In genomic region chr11:134069996-134070845, GRCh38 we compare ENCODE assay signal across 9 cellular contexts. TPM values are rescaled to one million over a fixed set of nuclear protein-coding genes. Genes with fewer than 3 reads are reported as not detected.
A peak's percentile ranks its signal among the peaks of the same experiment; 100 is the strongest.
DNase-seq lines count a peak whose midpoint lies in the region; ATAC-seq and TF ChIP-seq lines count a peak whose summit lies in the region.
"Had no signal": no experiment of that assay in that cellular context is flagged by ENCODE, and none has a peak within 500 bp of the region (broad histone marks: within the 10 kb centered on the region; RNA-seq: fewer than 3 reads in every experiment).

No MANE protein-coding gene starts in this region.

- ATAC-seq in GM21825 (IDR thresholded peaks at IDR 0.05; ENCODE audit: unreplicated experiment) (no peak), GM19023 (IDR thresholded peaks at IDR 0.05; ENCODE audit: unreplicated experiment) (no peak), GM18873 (IDR thresholded peaks at IDR 0.05; ENCODE audit: low FRiP score, unreplicated experiment) (no peak)

- H3K79me2 ChIP-seq in neural progenitor cell (ENCODE audit: low read depth), result peaks cover 58% of the 10 kb centered on the region

- H3K9ac ChIP-seq in endocrine pancreas (ENCODE audit: control insufficient read depth, insufficient read depth, low read length), result no peak overlapping the region
- H3K9ac ChIP-seq in neural progenitor cell, result no peak overlapping the region

- H3K36me3 ChIP-seq in BE2C, result no peaks in the 10 kb centered on the region; the same call in 1 of the 2 replicates
- H3K36me3 ChIP-seq in endocrine pancreas (ENCODE audit: control insufficient read depth, insufficient read depth, low read length), result no peaks in the 10 kb centered on the region
- no peaks in the 10 kb centered on the region for H3K36me3 ChIP-seq in neural progenitor cell

- peak overlapping the region; percentile 76 for H3K4me2 ChIP-seq in neural progenitor cell

- H3K27ac Mint-ChIP-seq in neural progenitor cell, result peak overlapping the region; percentile 67

- no peaks in the 10 kb centered on the region for H3K9me3 Mint-ChIP-seq in neural progenitor cell

- peaks cover 55% of the 10 kb centered on the region for H4K20me1 ChIP-seq in neural progenitor cell (ENCODE audit: low read depth)

- peaks cover 47% of the 10 kb centered on the region for H3K4me1 Mint-ChIP-seq in neural progenitor cell

- H3K27me3 ChIP-seq in BE2C (no peaks in the 10 kb centered on the region), endocrine pancreas (ENCODE audit: control insufficient read depth, insufficient read depth, low read length) (no peaks in the 10 kb centered on the region), neural progenitor cell (peaks cover 17% of the 10 kb centered on the region)

- intact Hi-C loops in posterior vena cava (cut with DNase I), result loop anchor here in 1 of 2 donors (5.0 kb wide), 1 partner anchor 47 kb away; no protein-coding TSS in a partner anchor

- TF ChIP-seq CTCF in BE2C (IDR thresholded peaks at IDR 0.05; ENCODE audit: low read depth, low read length), result no peak
- TF ChIP-seq CTCF in neural progenitor cell (IDR thresholded peaks at IDR 0.05), result no peak

- peak overlapping the region; percentile 90 for H3K4me3 Mint-ChIP-seq in neural progenitor cell

- peak overlapping the region; percentile 59 for H3K4me3 ChIP-seq in BE2C (ENCODE audit: low read depth, low read length)
- peak overlapping the region; percentile 53 for H3K4me3 ChIP-seq in endocrine pancreas (ENCODE audit: control insufficient read depth, insufficient read depth, low read length)
- peak overlapping the region; percentile 87 for H3K4me3 ChIP-seq in neural progenitor cell
- H3K4me3 ChIP-seq: GM12878 had no signal

- peaks cover 10% of the 10 kb centered on the region for H3K4me1 ChIP-seq in BE2C
- H3K4me1 ChIP-seq in endocrine pancreas (ENCODE audit: control insufficient read depth, insufficient read depth, low read length), result no peaks in the 10 kb centered on the region
- peaks cover 21% of the 10 kb centered on the region for H3K4me1 ChIP-seq in neural progenitor cell

- H3F3A ChIP-seq in neural progenitor cell (ENCODE audit: low read depth), result peaks cover 3% of the 10 kb centered on the region

- peaks cover 4% of the 10 kb centered on the region for H3K27me3 Mint-ChIP-seq in neural progenitor cell (ENCODE audit: insufficient read depth, low read depth)

- no peak overlapping the region for H3K27ac ChIP-seq in neural progenitor cell

- DNase-seq in BE2C (no peak), NCI-H146 treated with DMSO at 0.1 percent for 48 hours (lab: John Stamatoyannopoulos, UW; ENCODE audit: unreplicated experiment) (peak; percentile 19), neural progenitor cell (ENCODE audit: low spot score) (peak; percentile 34), posterior vena cava (ENCODE audit: low spot score) (no peak)

- H3K36me3 Mint-ChIP-seq in neural progenitor cell, result peaks cover 10% of the 10 kb centered on the region

- H3K9me3 ChIP-seq in BE2C (no peaks in the 10 kb centered on the region), endocrine pancreas (ENCODE audit: control insufficient read depth, low read length) (no peaks in the 10 kb centered on the region), neural progenitor cell (ENCODE audit: low read depth) (no peaks in the 10 kb centered on the region)

- peak overlapping the region; percentile 80 for H2AFZ ChIP-seq in neural progenitor cell (replicated peaks)

RNA-seq across cellular contexts. Expression of gene JAM3, which starts 1.3 kb away (rescaled TPM):
- polyA plus RNA-seq in BE2C (2012; ENCODE audit: insufficient read depth, insufficient read length, low read depth), result 71.5 TPM
- total RNA-seq in neural progenitor cell (ENCODE audit: low replicate concordance) (65.9 and 68.1 TPM in 2 replicates), posterior vena cava (10 to 100 TPM; 86.6 to 92.2 TPM)

Comparison
In these comparisons a context has a peak if more than half of its experiments do, and no peak if none do; other contexts are left out.
1. DNase-seq: peak in NCI-H146 treated with DMSO at 0.1 percent for 48 hours (single experiment) and neural progenitor cell (single experiment); none in BE2C (single experiment) and posterior vena cava (single experiment).
2. Peak in every context shown above with its lines, with median percentiles within 50 percentile points of each other: H3K4me3 ChIP-seq.